In the genomic region with DNA sequence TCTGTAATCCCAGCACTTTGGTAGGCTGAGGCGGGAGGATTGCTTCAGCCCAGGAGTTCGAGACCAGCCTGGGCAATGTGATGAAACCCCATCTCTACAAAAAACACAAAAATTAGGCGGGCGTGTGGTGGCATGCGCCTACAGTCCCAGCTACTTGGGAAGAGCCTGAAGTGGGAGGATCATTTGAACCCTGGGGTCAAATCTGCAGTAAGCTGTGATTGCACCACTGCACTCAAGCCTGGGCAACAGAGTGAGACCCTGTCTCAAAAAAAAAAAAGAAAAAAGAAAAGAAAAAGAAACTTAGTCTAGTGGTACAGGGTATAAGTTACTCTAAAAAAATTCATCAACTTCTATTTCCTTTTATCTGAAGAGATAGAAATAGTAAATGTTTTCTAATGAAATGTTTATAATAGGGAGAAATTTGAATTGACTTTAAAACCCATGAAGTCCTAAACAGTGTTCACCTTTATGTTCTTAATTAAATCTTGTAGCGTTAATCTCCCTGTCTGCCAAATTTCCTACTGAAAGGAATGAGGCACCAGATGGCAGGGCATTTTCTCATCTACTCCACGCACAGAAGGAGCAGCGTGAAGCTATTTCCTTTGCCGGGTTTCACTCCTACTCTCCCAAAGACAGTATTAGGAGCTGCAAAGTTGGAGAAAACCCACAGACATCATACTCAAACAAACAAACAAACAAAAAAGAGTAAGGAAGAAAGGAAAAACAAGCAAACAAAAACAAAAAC, we compare ENCODE assay signal across 10 cellular contexts. TPM values are rescaled to one million over a fixed set of nuclear protein-coding genes. Genes with fewer than 3 reads are reported as not detected.
DNase-seq lines count a peak whose midpoint lies in the region; ATAC-seq and TF ChIP-seq lines count a peak whose summit lies in the region.
"Had no signal": no experiment of that assay in that cellular context is flagged by ENCODE, and none has a peak within 500 bp of the region (broad histone marks: within the 10 kb centered on the region; RNA-seq: fewer than 3 reads in every experiment).

No MANE protein-coding gene starts in this region.

- H3K27me3 ChIP-seq in H7 (ENCODE audit: control insufficient read depth, insufficient read depth, low read length) (peaks cover 6% of the 10 kb centered on the region; the same call in 1 of the 2 replicates), RWPE2 (ENCODE audit: insufficient read depth, poor library complexity, severe bottlenecking) (no peaks in the 10 kb centered on the region)

- no peak for ATAC-seq in RWPE2 (ENCODE audit: low read depth)
- ATAC-seq in HG03108 (IDR thresholded peaks at IDR 0.05; ENCODE audit: unreplicated experiment): no peak

- TF ChIP-seq CTCF in AG10803 (conservative IDR thresholded peaks at IDR 0.05; ENCODE audit: low read length) (no peak; the same call in 1 of the 2 replicates), RWPE2 (IDR thresholded peaks at IDR 0.05; ENCODE audit: poor library complexity, severe bottlenecking) (no peak), foreskin fibroblast (IDR thresholded peaks at IDR 0.05; ENCODE audit: low read depth, low read length) (no peak)

- peak; percentile 41 for DNase-seq in AG10803 (ENCODE audit: low read depth)
- peak; percentile 19 for DNase-seq in H7
- no peak for DNase-seq in RWPE2 (ENCODE audit: low spot score)
- peak; percentile 21 to 63 for DNase-seq in foreskin fibroblast
- no peak for DNase-seq in NCI-H2107 treated with DMSO at 0.1 percent for 48 hours (lab: John Stamatoyannopoulos, UW; ENCODE audit: unreplicated experiment)
- no peak for DNase-seq in NOMO-1 treated with dmso at 0.1 percent for 144 hours (lab: John Stamatoyannopoulos, UW; ENCODE audit: unreplicated experiment)
- DNase-seq in middle frontal gyrus (ENCODE audit: extremely low spot score, low spot score): no peak
- DNase-seq: GDM1, NCI-H510A had no signal

- no peaks in the 10 kb centered on the region; the same call in 1 of the 2 replicates for H3K36me3 ChIP-seq in H7 (replicated peaks; ENCODE audit: control insufficient read depth, insufficient read depth, low read length)
- peaks cover 48% of the 10 kb centered on the region for H3K36me3 ChIP-seq in RWPE2 (ENCODE audit: low read depth)

- H3K4me1 ChIP-seq in RWPE2 (ENCODE audit: insufficient read depth, poor library complexity, severe bottlenecking): peaks cover 19% of the 10 kb centered on the region

- H3K9me3 ChIP-seq in RWPE2 (ENCODE audit: severe bottlenecking): no peaks in the 10 kb centered on the region

- peak overlapping the region; percentile 6 for H3K27ac ChIP-seq in RWPE2 (ENCODE audit: poor library complexity, severe bottlenecking)

- H3K4me3 ChIP-seq in AG10803 (ENCODE audit: low read length): no peak overlapping the region
- no peak overlapping the region for H3K4me3 ChIP-seq in H7 (ENCODE audit: insufficient read depth, low read depth, low read length)
- H3K4me3 ChIP-seq in RWPE2 (ENCODE audit: severe bottlenecking): peak overlapping the region; percentile 52
- H3K4me3 ChIP-seq in foreskin fibroblast (ENCODE audit: low read depth in 1 of 2, low read length in 2 of 2): peak overlapping the region; percentile 3 to 57

RNA-seq across cellular contexts. Expression of gene PCLAF, which starts 1.9 kb away (rescaled TPM):
- 46.4 and 46.5 TPM in 2 replicates for total RNA-seq in H7 (2014; rRNA removed; shearing (Covaris generic))

RNA-seq across cellular contexts. Expression of gene TRIP4, which starts 8.2 kb away (rescaled TPM):
- total RNA-seq in H7 (2014; rRNA removed; shearing (Covaris generic)): 6.9 and 8.3 TPM in 2 replicates

RNA-seq across cellular contexts. Expression of gene CSNK1G1, which starts 23.4 kb away (rescaled TPM):
- total RNA-seq in H7 (2014; rRNA removed; shearing (Covaris generic)): 8.9 and 15.7 TPM in 2 replicates

Comparison
In these comparisons a context has a peak if more than half of its experiments do, and no peak if none do; other contexts are left out.
1. DNase-seq: peak in AG10803 (single experiment), H7 (single experiment) and foreskin fibroblast (2 of 2); none in RWPE2 (single experiment), NCI-H2107 treated with DMSO at 0.1 percent for 48 hours (single experiment), NOMO-1 treated with dmso at 0.1 percent for 144 hours (single experiment) and middle frontal gyrus (single experiment).
2. H3K4me3 ChIP-seq: peak in RWPE2 (single experiment) and foreskin fibroblast (2 of 2); none in AG10803 (single experiment) and H7 (single experiment).